ENCODE assay signal across 15 cellular contexts in the genomic region with DNA sequence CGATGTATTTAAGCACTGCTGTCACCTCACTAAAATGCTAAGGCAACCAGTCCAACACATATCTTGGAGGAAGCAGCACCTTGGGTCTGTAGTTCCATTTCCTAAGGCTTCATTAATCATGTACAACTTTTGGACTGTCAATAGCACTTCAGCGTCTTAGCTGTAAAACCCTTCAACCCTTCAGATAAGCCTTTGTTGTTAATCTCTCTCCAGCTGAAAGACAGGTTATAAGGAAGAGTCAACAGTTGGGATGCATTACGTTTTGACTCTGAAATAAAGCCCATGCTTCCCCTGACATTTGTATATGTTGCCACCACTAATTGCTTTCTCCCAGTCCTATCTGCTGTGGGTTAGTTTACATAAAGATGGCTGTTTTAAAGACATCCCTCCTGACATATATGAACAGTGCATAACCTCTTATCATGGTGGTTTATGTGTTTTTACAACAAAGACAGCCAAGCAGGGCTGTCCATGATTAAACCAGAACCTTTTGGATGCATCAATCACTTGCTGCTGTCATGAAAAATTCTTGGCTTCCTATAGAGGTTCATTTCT.
DNase-seq lines count a peak whose midpoint lies in the region; ATAC-seq lines count a peak whose summit lies in the region.
"Had no signal": no experiment of that assay in that cellular context is flagged by ENCODE, and none has a peak within 500 bp of the region (broad histone marks: within the 10 kb centered on the region; RNA-seq: fewer than 3 reads in every experiment).

No MANE protein-coding gene starts in this region.

- ATAC-seq in GM21515 (IDR thresholded peaks at IDR 0.05; ENCODE audit: unreplicated experiment) (no peak), GM21619 (IDR thresholded peaks at IDR 0.05; ENCODE audit: unreplicated experiment) (no peak)
- ATAC-seq: HCT116, SK-N-SH treated with all-trans-retinoic acid at 6 μM for 48 hours had no signal

- peak; percentile 15 for DNase-seq in NCI-H510A treated with DMSO at 0.1 percent for 48 hours (lab: John Stamatoyannopoulos, UW)
- no peak for DNase-seq in NCI-H510A (lab: John Stamatoyannopoulos, UW)
- DNase-seq in NCI-H82 (lab: John Stamatoyannopoulos, UW), result peak; percentile 86
- peak; percentile 47 for DNase-seq in left kidney (ENCODE audit: low read depth, low spot score)
- no peak for DNase-seq in HuH-7 (ENCODE audit: low spot score)
- DNase-seq: DND-41, NCI-H1694 treated with DMSO at 0.1 percent for 48 hours, NCI-H2081 treated with DMSO at 0.1 percent for 48 hours, NCI-H226, NCI-H748 treated with DMSO at 0.1 percent for 48 hours, Peyer's patch had no signal

Comparison
In these comparisons a context has a peak if more than half of its experiments do, and no peak if none do; other contexts are left out.
1. DNase-seq: peak in NCI-H510A treated with DMSO at 0.1 percent for 48 hours (single experiment), NCI-H82 (single experiment) and left kidney (single experiment); none in NCI-H510A (single experiment) and HuH-7 (single experiment).